Comparison of ENCODE assay signal across 8 cellular contexts in genomic region chr14:76867536-76868452, GRCh38. TPM values are rescaled to one million over a fixed set of nuclear protein-coding genes. Genes with fewer than 3 reads are reported as not detected.
DNase-seq lines count a peak whose midpoint lies in the region; ATAC-seq and TF ChIP-seq lines count a peak whose summit lies in the region.

No MANE protein-coding gene starts in this region.

- ATAC-seq in GM18505 (IDR thresholded peaks at IDR 0.05; ENCODE audit: unreplicated experiment) = peak; percentile 56
- ATAC-seq in sciatic nerve = peak; percentile 29
- no peak for ATAC-seq in HG03520 (IDR thresholded peaks at IDR 0.05; ENCODE audit: unreplicated experiment)

- no peaks in the 10 kb centered on the region for H3K36me3 ChIP-seq in Peyer's patch

- no peaks in the 10 kb centered on the region for H3K27me3 ChIP-seq in Peyer's patch

- no peaks in the 10 kb centered on the region for H3K9me3 ChIP-seq in Peyer's patch

- DNase-seq in Peyer's patch (peak in 2 of 3 donors; percentile 48 to 65), sciatic nerve (ENCODE audit: low spot score) (no peak), AG08395 (ENCODE audit: low spot score) (no peak), LoVo (ENCODE audit: low spot score) (no peak), COR-L47 (lab: John Stamatoyannopoulos, UW) (no peak)
- peak; percentile 46 for DNase-seq in activated naive CD4-positive, alpha-beta T cell treated with anti-CD3 and anti-CD28 coated beads, Interleukin-2, amount 50 U/mL, for 16 hours

- H3K4me3 ChIP-seq in Peyer's patch = no peak overlapping the region

- intact Hi-C loops in sciatic nerve (cut with DNase I) = no loop called here

- no peak for TF ChIP-seq POLR2A in GM18505 (IDR thresholded peaks at IDR 0.05; ENCODE audit: borderline replicate concordance, extremely low read depth, insufficient read depth, insufficient read length)
- TF ChIP-seq POLR2A in Peyer's patch (IDR thresholded peaks at IDR 0.05) = no peak

- H3K27ac ChIP-seq in Peyer's patch = no peak overlapping the region

- H3K4me1 ChIP-seq in Peyer's patch = no peaks in the 10 kb centered on the region

- TF ChIP-seq CTCF in Peyer's patch (IDR thresholded peaks at IDR 0.05) = no peak

RNA-seq across cellular contexts. Expression of gene LRRC74A, which starts 41.6 kb away (rescaled TPM):
- total RNA-seq in Peyer's patch (not detected), sciatic nerve (not detected)

RNA-seq across cellular contexts. Expression of gene ANGEL1, which starts 55.1 kb away (rescaled TPM):
- total RNA-seq in Peyer's patch (10 to 100 TPM in 3 of 4 donors, 1 to 10 TPM in 1; 9.8 to 15.7 (median 13.0) TPM), sciatic nerve (35.7 TPM)

Comparison
In these comparisons a context has a peak if more than half of its experiments do, and no peak if none do; other contexts are left out.
1. DNase-seq: peak in Peyer's patch (2 of 3) and activated naive CD4-positive, alpha-beta T cell treated with anti-CD3 and anti-CD28 coated beads, Interleukin-2, amount 50 U/mL, for 16 hours (single experiment); none in sciatic nerve (single experiment), AG08395 (single experiment), LoVo (single experiment) and COR-L47 (single experiment).